In genomic region chr14:68622856-68623255, GRCh38 we compare ENCODE assay signal across 1 cellular context.
TF ChIP-seq lines count a peak whose summit lies in the region.

No MANE protein-coding gene starts in this region.

TF ChIP-seq in IMR-90, 13 proteins besides CTCF, POLR2A, EP300 and RAD21 (continued from another document):
- TF ChIP-seq FOS (IDR thresholded peaks at IDR 0.05; ENCODE audit: low read depth, low read length) (no peak), MAFK (IDR thresholded peaks at IDR 0.05; ENCODE audit: low read depth, low read length) (no peak), MAZ (IDR thresholded peaks at IDR 0.05; ENCODE audit: borderline replicate concordance, low read depth, low read length) (no peak), MXI1 (IDR thresholded peaks at IDR 0.05; ENCODE audit: borderline replicate concordance, low read depth, low read length) (no peak), USF2 (IDR thresholded peaks at IDR 0.05; ENCODE audit: low read depth, low read length) (no peak), CEBPB (IDR thresholded peaks at IDR 0.05; ENCODE audit: low read depth, low read length) (no peak)
TF ChIP-seq in IMR-90: peak in this region for 0.
